In the genomic region with DNA sequence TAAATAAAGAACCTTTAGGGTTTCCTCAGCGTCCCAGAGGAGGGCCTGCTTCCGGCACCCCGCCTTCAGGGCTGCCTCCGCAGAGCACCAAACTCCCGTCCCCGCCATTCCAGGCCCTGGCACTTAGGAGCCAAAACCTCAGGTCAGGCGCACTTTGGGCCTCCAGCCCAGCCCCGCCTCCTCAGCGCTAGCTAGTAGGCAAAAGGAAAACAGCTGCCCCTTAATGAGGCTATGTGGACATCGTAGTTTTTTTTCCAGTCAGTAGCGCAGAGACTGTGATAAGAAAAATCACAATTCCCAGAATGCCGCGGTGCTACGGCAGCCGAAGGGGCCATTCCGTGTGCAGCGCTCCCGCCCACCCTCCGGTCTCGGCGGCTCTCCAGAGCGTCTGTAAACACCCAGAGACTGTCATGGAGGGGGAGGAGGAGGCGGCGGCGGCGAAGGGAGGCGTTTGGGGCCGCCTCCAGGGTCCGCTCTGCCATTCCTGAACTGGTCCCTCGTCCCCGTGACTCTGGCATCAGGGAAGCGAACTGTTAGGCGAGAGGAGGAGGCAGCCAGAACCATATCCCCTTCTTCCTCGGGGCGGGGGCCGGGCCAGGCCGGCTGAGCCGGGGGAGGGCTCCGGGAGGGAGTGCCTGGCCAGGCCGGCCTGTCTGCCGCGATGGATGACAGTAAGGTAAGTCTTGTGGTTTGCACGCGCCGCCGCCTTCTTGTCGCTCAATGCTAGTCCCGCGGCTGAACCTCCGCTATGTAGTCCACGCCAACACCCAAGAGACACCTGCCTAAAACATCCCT, we compare ENCODE assay signal across 8 cellular contexts. TPM values are rescaled to one million over a fixed set of nuclear protein-coding genes. Genes with fewer than 3 reads are reported as not detected.
DNase-seq lines count a peak whose midpoint lies in the region; ATAC-seq and TF ChIP-seq lines count a peak whose summit lies in the region.

A gene with protein sequence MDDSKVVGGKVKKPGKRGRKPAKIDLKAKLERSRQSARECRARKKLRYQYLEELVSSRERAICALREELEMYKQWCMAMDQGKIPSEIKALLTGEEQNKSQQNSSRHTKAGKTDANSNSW (plus strand): TSS at position 365 of the 795 bp plus-strand sequence. CDS start 297 bp downstream, at position 662.

- H3K4me3 Mint-ChIP-seq in central memory CD8-positive, alpha-beta T cell: peak within 1 kb of the TSS; percentile 92

- no peak for TF ChIP-seq CTCF in AG04450 (IDR thresholded peaks at IDR 0.05; ENCODE audit: low read depth, low read length)

- H3K27me3 ChIP-seq in AG04450 (ENCODE audit: control insufficient read depth, insufficient read depth, low read length): no peaks in the 10 kb centered on the region

- H3K27ac ChIP-seq in AG04450 (ENCODE audit: low read depth, low read length): peak within 1 kb of the TSS; percentile 96

- no peaks in the 10 kb centered on the region; the same call in 1 of the 2 replicates for H3K9me3 ChIP-seq in AG04450 (ENCODE audit: control insufficient read depth, insufficient read depth, low read length)

- DNase-seq in AG04450 (ENCODE audit: low read depth, low spot score) (peak; percentile 90), NCI-H2227 treated with DMSO at 0.1 percent for 48 hours (lab: John Stamatoyannopoulos, UW) (peak; percentile 92), iris pigment epithelial cell (ENCODE audit: low read depth) (peak; percentile 95)
- DNase-seq in activated CD4-positive, CD25-positive, alpha-beta regulatory T cell treated with anti-CD3 and anti-CD28 coated beads, Interleukin-2, amount 50 U/mL, for 16 hours (ENCODE audit: low read depth, low spot score): peak; percentile 66
- DNase-seq in central memory CD8-positive, alpha-beta T cell (ENCODE audit: low spot score in 2 of 2): peak; percentile 69 to 82
- peak; percentile 72 to 81 for DNase-seq in stimulated activated CD4-positive, alpha-beta T cell treated with anti-CD3 and anti-CD28 coated beads, Interleukin-12 subunit alpha, Interleukin-12 subunit beta, amount 100 ng/mL, for 24 hours (ENCODE audit: low read depth in 2 of 2)

- H3K4me3 ChIP-seq in AG04450 (ENCODE audit: low read depth, low read length): peak within 1 kb of the TSS; percentile 85

- CTCF ChIA-PET in AG04450 (lab: Charles Lee): interaction anchor here (0.6 to 1.0 kb wide), 2 partner anchors 24 to 44 kb away, joined by 3 read pairs; no protein-coding TSS in a partner anchor

- H3K9me3 Mint-ChIP-seq in central memory CD8-positive, alpha-beta T cell: no peaks in the 10 kb centered on the region

- H3K27me3 Mint-ChIP-seq in central memory CD8-positive, alpha-beta T cell: no peaks in the 10 kb centered on the region

- peak; percentile 76 for ATAC-seq in GM18873 (IDR thresholded peaks at IDR 0.05; ENCODE audit: low FRiP score, unreplicated experiment)
- peak; percentile 71 for ATAC-seq in HG03139 (IDR thresholded peaks at IDR 0.05; ENCODE audit: unreplicated experiment)
- ATAC-seq in central memory CD8-positive, alpha-beta T cell (replicated peaks; ENCODE audit: extremely low read depth, poor library complexity, severe bottlenecking): peak; percentile 89

- peak within 1 kb of the TSS; percentile 97 for H3K27ac Mint-ChIP-seq in central memory CD8-positive, alpha-beta T cell (ENCODE audit: low read depth)

- peaks cover 28% of the 10 kb centered on the region for H3K36me3 Mint-ChIP-seq in central memory CD8-positive, alpha-beta T cell (ENCODE audit: insufficient read depth)

- H3K4me1 Mint-ChIP-seq in central memory CD8-positive, alpha-beta T cell: peaks cover 41% of the 10 kb centered on the region

- POLR2A ChIA-PET in AG04450 (lab: Yijun Ruan, JAX): interaction anchor here (0.8 kb wide), 2 partner anchors 49 to 226 kb away, joined by 3 read pairs; partner anchors contain the start of gene DUSP16

RNA-seq across cellular contexts. Expression of the gene that starts here (rescaled TPM):
- polyA plus RNA-seq in AG04450 (2011; rRNA removed): 24.2 and 31.0 TPM in 2 replicates
- 11.4 and 18.0 TPM in 2 replicates for polyA minus RNA-seq in AG04450 (2011; rRNA and poly(A)+ RNA removed)

Comparison
In these comparisons a context has a peak if more than half of its experiments do, and no peak if none do; other contexts are left out.
1. Peak in every context shown above with its lines: DNase-seq, ATAC-seq, H3K4me3 ChIP-seq and H3K27ac ChIP-seq.